ENCODE assay signal across 8 cellular contexts in genomic region chr19:48633148-48634035, GRCh38. TPM values are rescaled to one million over a fixed set of nuclear protein-coding genes. Genes with fewer than 3 reads are reported as not detected.
DNase-seq lines count a peak whose midpoint lies in the region; ATAC-seq and TF ChIP-seq lines count a peak whose summit lies in the region.

No MANE protein-coding gene starts in this region.

- H3K4me1 ChIP-seq in gastroesophageal sphincter: peaks cover 10 to 88% (median 41%) of the 10 kb centered on the region in 3 donors

- no peaks in the 10 kb centered on the region for H3K36me3 ChIP-seq in SU-DHL-6 (ENCODE audit: low read length)
- H3K36me3 ChIP-seq in gastroesophageal sphincter: peaks cover 0 to 25% of the 10 kb centered on the region in 2 donors

- no peak for DNase-seq in NCI-H510A (lab: John Stamatoyannopoulos, UW)
- no peak for DNase-seq in foreskin fibroblast

- no peaks in the 10 kb centered on the region for H3K27me3 ChIP-seq in SU-DHL-6 (ENCODE audit: low read length)
- H3K27me3 ChIP-seq in gastroesophageal sphincter: no peaks in the 10 kb centered on the region

- peak overlapping the region; percentile 44 for H2AFZ ChIP-seq in SU-DHL-6 (ENCODE audit: low read depth, low read length, severe bottlenecking)

- ATAC-seq in gastroesophageal sphincter (no peak), HG03139 (IDR thresholded peaks at IDR 0.05; ENCODE audit: unreplicated experiment) (no peak), GM18870 (IDR thresholded peaks at IDR 0.05; ENCODE audit: unreplicated experiment) (no peak)

- no peaks in the 10 kb centered on the region for H4K20me1 ChIP-seq in SU-DHL-6 (ENCODE audit: low read depth, low read length)

- H3K27ac ChIP-seq in SU-DHL-6 (ENCODE audit: low read depth, low read length) (peak overlapping the region; percentile 67), gastroesophageal sphincter (peak overlapping the region; percentile 76 to 98 (median 92)), skin epidermis (peak overlapping the region in 20 of 21 experiments; percentile 50 to 98 (median 95))

- H3F3A ChIP-seq in SU-DHL-6 (ENCODE audit: insufficient read depth): peaks cover 21% of the 10 kb centered on the region

- peak overlapping the region; percentile 93 for H3K9ac ChIP-seq in SU-DHL-6 (ENCODE audit: low read length)

- peak overlapping the region; percentile 89 for H3K4me2 ChIP-seq in SU-DHL-6 (ENCODE audit: low read depth, low read length, poor library complexity, severe bottlenecking)

- no peak for TF ChIP-seq POLR2A in gastroesophageal sphincter (IDR thresholded peaks at IDR 0.05)

- no peak for TF ChIP-seq EP300 in gastroesophageal sphincter (IDR thresholded peaks at IDR 0.05)

- no peaks in the 10 kb centered on the region for H3K9me3 ChIP-seq in SU-DHL-6 (ENCODE audit: insufficient read depth, low read length)
- no peaks in the 10 kb centered on the region for H3K9me3 ChIP-seq in gastroesophageal sphincter

- TF ChIP-seq CTCF in SU-DHL-6 (IDR thresholded peaks at IDR 0.05; ENCODE audit: insufficient read depth, low read length, poor library complexity, severe bottlenecking) (no peak), gastroesophageal sphincter (IDR thresholded peaks at IDR 0.05) (no peak), foreskin fibroblast (IDR thresholded peaks at IDR 0.05; ENCODE audit: low read depth, low read length) (no peak)

- 84 to 91% methylated on average over 11 to 12 of the region's 22 CpGs for WGBS in gastroesophageal sphincter (ENCODE audit: low coverage in 1 of 2), 2 donors

- H3K79me2 ChIP-seq in SU-DHL-6 (ENCODE audit: insufficient read depth, low read length): no peaks in the 10 kb centered on the region

- no peaks in the 10 kb centered on the region for H3K9me2 ChIP-seq in SU-DHL-6 (replicated peaks; ENCODE audit: insufficient read depth, low read length)

- H3K4me3 ChIP-seq in GM08714 (ENCODE audit: low read length): peak overlapping the region; percentile 48; the same call in 1 of the 2 replicates
- H3K4me3 ChIP-seq in SU-DHL-6 (ENCODE audit: insufficient read depth, low read length, poor library complexity, severe bottlenecking): peak overlapping the region; percentile 52
- peak overlapping the region; percentile 9 to 82 for H3K4me3 ChIP-seq in gastroesophageal sphincter
- peak overlapping the region in 4 of 7 experiments; percentile 54 to 87 (median 70) for H3K4me3 ChIP-seq in skin epidermis
- peak overlapping the region in 1 of 2 donors; percentile 39 for H3K4me3 ChIP-seq in foreskin fibroblast (ENCODE audit: low read depth in 1 of 2, low read length in 2 of 2)

RNA-seq across cellular contexts. Expression of gene DBP, which starts 3.8 kb away (rescaled TPM):
- total RNA-seq in gastroesophageal sphincter: 10 to 100 TPM in 2 of 4 donors, 1 to 10 TPM in 2; 2.9 to 16.8 (median 8.9) TPM

RNA-seq across cellular contexts. Expression of gene CA11, which starts 12.6 kb away (rescaled TPM):
- 10 to 100 TPM in 3 of 4 donors, 1 to 10 TPM in 1; 10.0 to 28.5 (median 12.5) TPM for total RNA-seq in gastroesophageal sphincter

RNA-seq across cellular contexts. Expression of gene SPHK2, which starts 14.1 kb away (rescaled TPM):
- 10 to 100 TPM in 3 of 4 donors, 1 to 10 TPM in 1; 7.2 to 17.9 (median 13.7) TPM for total RNA-seq in gastroesophageal sphincter

RNA-seq across cellular contexts. Expression of gene RPL18, which starts 14.4 kb away (rescaled TPM):
- total RNA-seq in gastroesophageal sphincter: 1,000 to 10,000 TPM; 1,261 to 2,300 (median 1,588) TPM

RNA-seq across cellular contexts. Expression of gene FAM83E, which starts 18.5 kb away (rescaled TPM):
- 1 to 10 TPM in 1 of 4 donors, not detected in 3; 1.5 TPM for total RNA-seq in gastroesophageal sphincter
